ENCODE assay signal across 3 cellular contexts in the genomic region with DNA sequence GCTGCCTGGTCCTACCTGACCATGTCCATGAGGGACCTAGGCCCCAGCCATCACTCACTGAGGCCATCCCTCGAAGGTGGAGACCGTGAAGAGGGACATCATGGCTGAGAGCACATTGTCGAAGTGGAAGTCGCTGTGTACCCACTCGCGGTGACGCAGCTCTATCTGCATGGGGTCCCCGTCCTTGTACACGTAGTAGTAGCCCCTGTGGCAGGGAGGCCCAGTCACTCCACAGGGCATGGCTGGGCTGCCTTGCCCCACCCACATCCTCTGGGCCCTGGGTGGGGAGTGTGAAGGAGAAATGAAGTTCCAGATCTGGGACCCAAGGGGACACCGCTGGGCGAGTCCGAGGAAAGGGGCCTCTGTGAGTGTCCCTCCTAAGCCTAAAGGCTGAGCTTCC.
TF ChIP-seq lines count a peak whose summit lies in the region.

No MANE protein-coding gene starts in this region.

TF ChIP-seq in H1, 55 proteins besides CTCF, POLR2A, EP300 and RAD21:
- TF ChIP-seq USF2 (IDR thresholded peaks at IDR 0.05; ENCODE audit: low read length) (no peak), RXRA (IDR thresholded peaks at IDR 0.05; ENCODE audit: insufficient read depth, low read depth, low read length) (no peak), NANOG (IDR thresholded peaks at IDR 0.05; ENCODE audit: insufficient read depth, low read depth, low read length, poor library complexity, severe bottlenecking) (no peak)

TF ChIP-seq in neural cell, 6 proteins besides CTCF, POLR2A, EP300 and RAD21:
- TF ChIP-seq POLR2AphosphoS5 (IDR thresholded peaks at IDR 0.05): no peak
- no peak for TF ChIP-seq EZH2 (IDR thresholded peaks at IDR 0.05; ENCODE audit: borderline replicate concordance, insufficient read depth, low read length, poor library complexity, severe bottlenecking)
- no peak for TF ChIP-seq REST (IDR thresholded peaks at IDR 0.05; ENCODE audit: borderline replicate concordance)

TF ChIP-seq in GM12891, 5 proteins besides CTCF, POLR2A, EP300 and RAD21:
- TF ChIP-seq PAX5 (IDR thresholded peaks at IDR 0.05; ENCODE audit: insufficient read depth, low read length, severe bottlenecking) (no peak), TAF1 (IDR thresholded peaks at IDR 0.05; ENCODE audit: low read depth, low read length) (no peak), POLR2AphosphoS5 (IDR thresholded peaks at IDR 0.05; ENCODE audit: low read depth, low read length) (no peak), SPI1 (IDR thresholded peaks at IDR 0.05; ENCODE audit: low read depth, low read length) (no peak), POU2F2 (IDR thresholded peaks at IDR 0.05; ENCODE audit: low read depth, low read length) (no peak)
